Comparison of ENCODE assay signal across 21 cellular contexts in genomic region chr5:174311121-174311520, GRCh38.
DNase-seq lines count a peak whose midpoint lies in the region; ATAC-seq, FAIRE-seq and TF ChIP-seq lines count a peak whose summit lies in the region.
"Had no signal": no experiment of that assay in that cellular context is flagged by ENCODE, and none has a peak within 500 bp of the region (broad histone marks: within the 10 kb centered on the region; RNA-seq: fewer than 3 reads in every experiment).

No MANE protein-coding gene starts in this region.

- FAIRE-seq in astrocyte (lab: Jason Lieb, UNC) = no peak
- FAIRE-seq: bronchial epithelial cell had no signal

- H3K79me2 ChIP-seq in astrocyte (ENCODE audit: insufficient read depth, low read length) = no peaks in the 10 kb centered on the region

- no peak overlapping the region for H3K4me3 Mint-ChIP-seq in stimulated activated naive CD8-positive, alpha-beta T cell treated with anti-CD3 and anti-CD28 coated beads, Interleukin-15, amount 100 ng/mL, for 72 hours
- no peak overlapping the region for H3K4me3 Mint-ChIP-seq in astrocyte (ENCODE audit: unreplicated experiment)
- peak overlapping the region; percentile 62 to 75 (median 69) for H3K4me3 Mint-ChIP-seq in nephron

- H3K27me3 ChIP-seq in astrocyte (ENCODE audit: insufficient read depth, low read length) (no peaks in the 10 kb centered on the region), upper lobe of right lung (peaks cover 21% of the 10 kb centered on the region)

- peaks cover 70% of the 10 kb centered on the region for H3K27me3 Mint-ChIP-seq in stimulated activated naive CD8-positive, alpha-beta T cell treated with anti-CD3 and anti-CD28 coated beads, Interleukin-15, amount 100 ng/mL, for 72 hours
- H3K27me3 Mint-ChIP-seq in astrocyte (ENCODE audit: low read depth, unreplicated experiment) (peaks cover 47% of the 10 kb centered on the region), nephron (ENCODE audit: low read depth) (peaks cover 72% of the 10 kb centered on the region)

- no peaks in the 10 kb centered on the region for H4K20me1 ChIP-seq in astrocyte (ENCODE audit: insufficient read depth, low read length)

- peak overlapping the region; percentile 87 for H2AFZ ChIP-seq in astrocyte (ENCODE audit: low read depth, low read length)

- no peak overlapping the region for H3K9ac ChIP-seq in astrocyte (ENCODE audit: low read length)

- H3K4me1 ChIP-seq in astrocyte (ENCODE audit: insufficient read depth, low read length) = peaks cover 4% of the 10 kb centered on the region
- no peaks in the 10 kb centered on the region for H3K4me1 ChIP-seq in upper lobe of right lung
- H3K4me1 ChIP-seq: foreskin keratinocyte had no signal

- no peak overlapping the region for H3K27ac ChIP-seq in astrocyte (ENCODE audit: low read depth, low read length)
- H3K27ac ChIP-seq in upper lobe of right lung = no peak overlapping the region
- H3K27ac ChIP-seq: epithelial cell of prostate, foreskin keratinocyte, neutrophil, sigmoid colon, transverse colon had no signal

- H3K4me3 ChIP-seq in astrocyte (ENCODE audit: insufficient read depth, low read depth, low read length) = no peak overlapping the region
- no peak overlapping the region for H3K4me3 ChIP-seq in upper lobe of right lung

- no peaks in the 10 kb centered on the region for H3K4me1 Mint-ChIP-seq in stimulated activated naive CD8-positive, alpha-beta T cell treated with anti-CD3 and anti-CD28 coated beads, Interleukin-15, amount 100 ng/mL, for 72 hours
- H3K4me1 Mint-ChIP-seq in astrocyte (ENCODE audit: low read depth, unreplicated experiment) (peaks cover 19% of the 10 kb centered on the region), nephron (peaks cover 9% of the 10 kb centered on the region)

- H3K36me3 Mint-ChIP-seq in astrocyte (ENCODE audit: low read depth, unreplicated experiment) (no peaks in the 10 kb centered on the region), nephron (ENCODE audit: low read depth) (no peaks in the 10 kb centered on the region)

- no peak overlapping the region for H3K27ac Mint-ChIP-seq in stimulated activated naive CD8-positive, alpha-beta T cell treated with anti-CD3 and anti-CD28 coated beads, Interleukin-15, amount 100 ng/mL, for 72 hours
- H3K27ac Mint-ChIP-seq in astrocyte (ENCODE audit: unreplicated experiment) (no peak overlapping the region), nephron (no peak overlapping the region)
- H3K27ac Mint-ChIP-seq: activated T-helper 2 cell treated with anti-CD3 and anti-CD28 coated beads, Interferon-gamma antibody, Interleukin-2, Interleukin-4, amounts not matched to agents 10 μg/mL and 5 μg/mL and 100 μg/mL, durations not matched to agents 14 hours and 24 hours and 36 hours had no signal

- peak overlapping the region; percentile 84 for H3K4me2 ChIP-seq in astrocyte (ENCODE audit: low read length)

- H3K36me3 ChIP-seq in astrocyte (ENCODE audit: insufficient read depth, low read length) (no peaks in the 10 kb centered on the region), upper lobe of right lung (no peaks in the 10 kb centered on the region)
- H3K36me3 ChIP-seq: neutrophil, sigmoid colon, transverse colon had no signal

- no peak for DNase-seq in stimulated activated naive CD8-positive, alpha-beta T cell treated with anti-CD3 and anti-CD28 coated beads, Interleukin-15, amount 100 ng/mL, for 72 hours
- DNase-seq in stimulated activated naive CD8-positive, alpha-beta T cell treated with anti-CD3 and anti-CD28 coated beads, Interleukin-15, Interleukin-2, amounts not matched to agents 100 U/mL and 50 U/mL, for 24 hours = no peak
- no peak for DNase-seq in astrocyte (ENCODE audit: low read depth)
- DNase-seq in upper lobe of right lung = peak; percentile 57
- no peak for DNase-seq in GDM1 (lab: John Stamatoyannopoulos, UW)
- no peak for DNase-seq in NCI-H146 treated with DMSO at 0.1 percent for 48 hours (lab: John Stamatoyannopoulos, UW; ENCODE audit: unreplicated experiment)
- DNase-seq in NK-92 treated with Interleukin-12 subunit alpha and Interleukin-12 subunit beta, amount 100 ng/mL, for 24 hours (lab: John Stamatoyannopoulos, UW) = no peak
- DNase-seq: dermis blood vessel endothelial cell, KBM-7, NCI-H1048, NCI-H2107, NCI-H510A, SHP77 treated with DMSO at 0.1 percent for 48 hours, sigmoid colon, transverse colon had no signal

- ATAC-seq in stimulated activated naive CD8-positive, alpha-beta T cell treated with anti-CD3 and anti-CD28 coated beads, Interleukin-15, amount 100 ng/mL, for 72 hours = peak; percentile 30
- no peak for ATAC-seq in stimulated activated naive CD8-positive, alpha-beta T cell treated with anti-CD3 and anti-CD28 coated beads, Interleukin-15, Interleukin-2, amounts not matched to agents 100 U/mL and 50 U/mL, for 24 hours
- no peak for ATAC-seq in upper lobe of right lung

- H3K9me3 ChIP-seq in astrocyte (ENCODE audit: insufficient read depth, low read depth, low read length) (no peaks in the 10 kb centered on the region), upper lobe of right lung (no peaks in the 10 kb centered on the region)
- H3K9me3 ChIP-seq: neutrophil, sigmoid colon, transverse colon had no signal

- intact Hi-C loops in upper lobe of right lung (cut with DNase I) = loop anchor here (10.0 kb wide), 1 partner anchor 266 kb away; the partner anchor contains the start of gene NSG2

- H3K9me3 Mint-ChIP-seq in stimulated activated naive CD8-positive, alpha-beta T cell treated with anti-CD3 and anti-CD28 coated beads, Interleukin-15, amount 100 ng/mL, for 72 hours = no peaks in the 10 kb centered on the region
- no peaks in the 10 kb centered on the region for H3K9me3 Mint-ChIP-seq in astrocyte (ENCODE audit: unreplicated experiment)
- H3K9me3 Mint-ChIP-seq in nephron = no peaks in the 10 kb centered on the region
- H3K9me3 Mint-ChIP-seq: activated T-helper 2 cell treated with anti-CD3 and anti-CD28 coated beads, Interferon-gamma antibody, Interleukin-2, Interleukin-4, amounts not matched to agents 10 μg/mL and 5 μg/mL and 100 μg/mL, durations not matched to agents 14 hours and 24 hours and 36 hours had no signal

- TF ChIP-seq CTCF in astrocyte (IDR thresholded peaks at IDR 0.05; ENCODE audit: insufficient read depth, low read depth, low read length) (no peak), nephron (IDR thresholded peaks at IDR 0.05; ENCODE audit: unreplicated experiment in 3 of 3) (no peak), upper lobe of right lung (IDR thresholded peaks at IDR 0.05) (no peak)

Comparison
In these comparisons a context has a peak if more than half of its experiments do, and no peak if none do; other contexts are left out.
1. H3K4me3 Mint-ChIP-seq: peak in nephron (3 of 3); none in stimulated activated naive CD8-positive, alpha-beta T cell treated with anti-CD3 and anti-CD28 coated beads, Interleukin-15, amount 100 ng/mL, for 72 hours (0 of 2) and astrocyte (single experiment).